ENCODE assay signal across 8 cellular contexts in the genomic region with DNA sequence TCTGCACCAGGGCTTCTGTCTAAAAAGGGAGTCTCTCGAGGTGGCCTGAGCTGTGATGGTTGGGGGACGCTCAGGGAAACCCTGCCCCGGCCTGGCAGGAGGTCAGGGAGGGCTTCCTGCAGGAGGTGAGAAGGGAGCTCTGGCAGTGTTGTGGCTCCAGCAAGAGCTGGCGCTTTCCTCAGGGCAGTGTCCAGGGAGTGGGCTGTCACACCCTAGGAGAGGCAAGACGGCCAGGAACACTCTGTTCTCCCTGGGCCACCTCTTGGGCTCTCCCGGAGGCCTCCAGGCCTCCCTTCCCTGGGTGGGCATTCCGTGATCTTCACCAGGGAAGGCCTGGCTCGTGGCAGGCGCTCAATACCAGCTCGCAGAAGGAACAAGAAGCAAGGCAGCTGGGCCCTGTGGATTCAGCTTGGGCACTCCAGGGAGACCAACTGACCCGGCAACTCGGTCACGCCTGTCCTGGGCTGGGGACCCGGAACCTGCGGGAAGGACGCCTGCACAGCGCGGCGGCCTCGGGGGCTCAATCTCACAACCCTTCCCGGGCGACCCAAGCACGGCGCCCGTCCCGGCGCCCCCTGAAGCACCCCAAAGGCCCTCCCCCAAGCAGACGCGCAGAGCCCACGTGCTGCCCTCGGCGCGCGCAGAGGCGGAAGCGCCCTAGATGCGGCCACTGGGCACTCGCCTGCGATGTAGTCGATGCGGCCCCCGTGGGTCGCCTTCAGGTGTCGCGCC. TPM values are rescaled to one million over a fixed set of nuclear protein-coding genes. Genes with fewer than 3 reads are reported as not detected.
DNase-seq lines count a peak whose midpoint lies in the region; ATAC-seq, FAIRE-seq and TF ChIP-seq lines count a peak whose summit lies in the region.

No MANE protein-coding gene starts in this region.

- FAIRE-seq in HTR-8/SVneo (lab: Jason Lieb, UNC), result no peak

- TF ChIP-seq POLR2A in ovary (IDR thresholded peaks at IDR 0.05), result no peak
- peak in 1 of 2 donors; percentile 79 for TF ChIP-seq POLR2A in uterus (IDR thresholded peaks at IDR 0.05)

- peaks cover 14% of the 10 kb centered on the region for H3K4me1 Mint-ChIP-seq in activated naive CD8-positive, alpha-beta T cell treated with anti-CD3 and anti-CD28 coated beads, Interleukin-2, amount 10 ng/mL, durations not matched to agents 7 days and 5 days

- no peaks in the 10 kb centered on the region for H3K27me3 Mint-ChIP-seq in activated naive CD8-positive, alpha-beta T cell treated with anti-CD3 and anti-CD28 coated beads, Interleukin-2, amount 10 ng/mL, durations not matched to agents 7 days and 5 days

- TF ChIP-seq EP300 in ovary (IDR thresholded peaks at IDR 0.05), result no peak

- intact Hi-C loops in head of caudate nucleus (cut with DNase I), result loop anchor here (5.0 kb wide), 1 partner anchor 46 kb away; a partner anchor contains a TSS
- intact Hi-C loops in ovary (cut with DNase I), result loop anchor here in 2 of 4 donors (1.0 to 5.0 kb wide), 2 partner anchors 8 to 46 kb away; a partner anchor contains a TSS
- intact Hi-C loops in uterus (cut with DNase I; ENCODE audit: low total_unique reads), result no loop called here

- ATAC-seq in GM21447 (IDR thresholded peaks at IDR 0.05; ENCODE audit: unreplicated experiment), result peak; percentile 47
- ATAC-seq in activated naive CD8-positive, alpha-beta T cell treated with anti-CD3 and anti-CD28 coated beads, Interleukin-2, amount 10 ng/mL, durations not matched to agents 7 days and 5 days (ENCODE audit: low read depth), result peak; percentile 60

- peaks cover 12% of the 10 kb centered on the region for H3K36me3 Mint-ChIP-seq in activated naive CD8-positive, alpha-beta T cell treated with anti-CD3 and anti-CD28 coated beads, Interleukin-2, amount 10 ng/mL, durations not matched to agents 7 days and 5 days

- no peaks in the 10 kb centered on the region for H3K9me3 Mint-ChIP-seq in activated naive CD8-positive, alpha-beta T cell treated with anti-CD3 and anti-CD28 coated beads, Interleukin-2, amount 10 ng/mL, durations not matched to agents 7 days and 5 days

- TF ChIP-seq CTCF in ovary (IDR thresholded peaks at IDR 0.05) (no peak), uterus (IDR thresholded peaks at IDR 0.05) (no peak)

- H3K27me3 ChIP-seq in ovary (no peaks in the 10 kb centered on the region), uterus (no peaks in the 10 kb centered on the region)

- H3K4me3 ChIP-seq in ovary (peak overlapping the region; percentile 65), uterus (peak overlapping the region; percentile 60 to 66)

- WGBS in ovary, 3 donors, result 1% methylated on average over 34 to 45 of the region's 45 CpGs

- H3K9me3 ChIP-seq in ovary (no peaks in the 10 kb centered on the region), uterus (no peaks in the 10 kb centered on the region)

- DNase-seq in ELF-1 (ENCODE audit: low read depth, low spot score) (peak; percentile 59), HTR-8/SVneo (ENCODE audit: insufficient read length, low spot score) (peak; percentile 83), RKO (ENCODE audit: low spot score) (peak; percentile 89), head of caudate nucleus (peak; percentile 62 to 93 (median 84)), ovary (peak; percentile 82 to 91 (median 86)), uterus (peak; percentile 71 to 81)
- peak; percentile 84 for DNase-seq in activated naive CD8-positive, alpha-beta T cell treated with anti-CD3 and anti-CD28 coated beads, Interleukin-2, amount 10 ng/mL, durations not matched to agents 7 days and 5 days

- POLR2A ChIA-PET in activated naive CD8-positive, alpha-beta T cell treated with anti-CD3 and anti-CD28 coated beads, Interleukin-2, amount 10 ng/mL, durations not matched to agents 7 days and 5 days (lab: Charles Lee), result interaction anchor here (0.9 to 4.9 kb wide), 16 partner anchors 8 to 407 kb away, joined by 3 to 40 read pairs (median 6); a partner anchor contains a TSS

- no peaks in the 10 kb centered on the region for H3K36me3 ChIP-seq in ovary
- H3K36me3 ChIP-seq in uterus, result no peaks in the 10 kb centered on the region

- H3K4me3 Mint-ChIP-seq in activated naive CD8-positive, alpha-beta T cell treated with anti-CD3 and anti-CD28 coated beads, Interleukin-2, amount 10 ng/mL, durations not matched to agents 7 days and 5 days, result peak overlapping the region; percentile 96

- peaks cover 7% of the 10 kb centered on the region for H3K4me1 ChIP-seq in ovary (ENCODE audit: insufficient read depth)
- peaks cover 0 to 18% of the 10 kb centered on the region in 2 donors for H3K4me1 ChIP-seq in uterus

- H3K27ac ChIP-seq in ovary, result peak overlapping the region; percentile 56 to 93
- peak overlapping the region; percentile 90 to 95 for H3K27ac ChIP-seq in uterus

- H3K27ac Mint-ChIP-seq in activated naive CD8-positive, alpha-beta T cell treated with anti-CD3 and anti-CD28 coated beads, Interleukin-2, amount 10 ng/mL, durations not matched to agents 7 days and 5 days, result peak overlapping the region; percentile 95

RNA-seq across cellular contexts. Expression of a gene that starts 0.7 kb away (rescaled TPM):
- total RNA-seq in activated naive CD8-positive, alpha-beta T cell treated with anti-CD3 and anti-CD28 coated beads, Interleukin-2, amount 10 ng/mL, durations not matched to agents 7 days and 5 days, result 100 to 1,000 TPM; 124 to 139 TPM
- total RNA-seq in ovary (100 to 1,000 TPM in 2 of 7 donors, 10 to 100 TPM in 5; 51.3 to 150 (median 74.1) TPM), uterus (10 to 100 TPM; 32.5 to 82.2 (median 56.3) TPM)
- 10 to 100 TPM; 12.7 to 76.9 TPM for polyA plus RNA-seq in ovary

RNA-seq across cellular contexts. Expression of a gene that starts 7.4 kb away (rescaled TPM):
- total RNA-seq in activated naive CD8-positive, alpha-beta T cell treated with anti-CD3 and anti-CD28 coated beads, Interleukin-2, amount 10 ng/mL, durations not matched to agents 7 days and 5 days, result 100 to 1,000 TPM; 135 to 140 TPM
- total RNA-seq in ovary (1 to 10 TPM in 4 of 7 donors, under 1 TPM in 2, not detected in 1; 0.66 to 3.2 (median 1.5) TPM), uterus (1 to 10 TPM in 1 of 4 donors, under 1 TPM in 1, not detected in 2; 0.34 to 6.6 TPM)
- polyA plus RNA-seq in ovary, result under 1 TPM; 0.18 to 0.56 TPM

RNA-seq across cellular contexts. Expression of a gene that starts 26.0 kb away (rescaled TPM):
- 100 to 1,000 TPM; 206 to 220 TPM for total RNA-seq in activated naive CD8-positive, alpha-beta T cell treated with anti-CD3 and anti-CD28 coated beads, Interleukin-2, amount 10 ng/mL, durations not matched to agents 7 days and 5 days
- total RNA-seq in ovary (10 to 100 TPM; 27.8 to 93.5 (median 49.1) TPM), uterus (100 to 1,000 TPM in 2 of 4 donors, 10 to 100 TPM in 2; 62.3 to 161 (median 123) TPM)
- polyA plus RNA-seq in ovary, result 10 to 100 TPM; 13.0 to 62.1 TPM

RNA-seq across cellular contexts. Expression of a gene that starts 45.7 kb away (rescaled TPM):
- total RNA-seq in activated naive CD8-positive, alpha-beta T cell treated with anti-CD3 and anti-CD28 coated beads, Interleukin-2, amount 10 ng/mL, durations not matched to agents 7 days and 5 days, result 10 to 100 TPM; 50.9 to 51.8 TPM
- total RNA-seq in ovary, result 10 to 100 TPM; 14.1 to 30.1 (median 21.6) TPM
- polyA plus RNA-seq in ovary, result 10 to 100 TPM; 14.0 to 40.4 TPM
- 10 to 100 TPM in 2 of 4 donors, 1 to 10 TPM in 2; 1.8 to 36.2 (median 16.4) TPM for total RNA-seq in uterus

RNA-seq across cellular contexts. Expression of a gene that starts 45.9 kb away (rescaled TPM):
- 10 to 100 TPM; 47.4 to 50.9 TPM for total RNA-seq in activated naive CD8-positive, alpha-beta T cell treated with anti-CD3 and anti-CD28 coated beads, Interleukin-2, amount 10 ng/mL, durations not matched to agents 7 days and 5 days
- total RNA-seq in ovary, result 10 to 100 TPM; 37.2 to 65.7 (median 56.3) TPM
- polyA plus RNA-seq in ovary, result 100 to 1,000 TPM in 1 of 2 donors, 10 to 100 TPM in 1; 58.6 to 101 TPM
- total RNA-seq in uterus, result 100 to 1,000 TPM in 1 of 4 donors, 10 to 100 TPM in 3; 21.5 to 680 (median 70.6) TPM

Comparison
In these comparisons a context has a peak if more than half of its experiments do, and no peak if none do; other contexts are left out.
1. Peak in every context shown above with its lines: DNase-seq, ATAC-seq, H3K4me3 ChIP-seq and H3K27ac ChIP-seq.
2. RNA of a gene that starts 7.4 kb away (total RNA-seq): 135 to 140 TPM in activated naive CD8-positive, alpha-beta T cell treated with anti-CD3 and anti-CD28 coated beads, Interleukin-2, amount 10 ng/mL, durations not matched to agents 7 days and 5 days; 0.66 to 3.2 TPM in ovary and 0.34 to 6.6 TPM in uterus; every median in the first group is over 10 times any median in the second.